ENCODE assay signal across 20 cellular contexts in the genomic region with DNA sequence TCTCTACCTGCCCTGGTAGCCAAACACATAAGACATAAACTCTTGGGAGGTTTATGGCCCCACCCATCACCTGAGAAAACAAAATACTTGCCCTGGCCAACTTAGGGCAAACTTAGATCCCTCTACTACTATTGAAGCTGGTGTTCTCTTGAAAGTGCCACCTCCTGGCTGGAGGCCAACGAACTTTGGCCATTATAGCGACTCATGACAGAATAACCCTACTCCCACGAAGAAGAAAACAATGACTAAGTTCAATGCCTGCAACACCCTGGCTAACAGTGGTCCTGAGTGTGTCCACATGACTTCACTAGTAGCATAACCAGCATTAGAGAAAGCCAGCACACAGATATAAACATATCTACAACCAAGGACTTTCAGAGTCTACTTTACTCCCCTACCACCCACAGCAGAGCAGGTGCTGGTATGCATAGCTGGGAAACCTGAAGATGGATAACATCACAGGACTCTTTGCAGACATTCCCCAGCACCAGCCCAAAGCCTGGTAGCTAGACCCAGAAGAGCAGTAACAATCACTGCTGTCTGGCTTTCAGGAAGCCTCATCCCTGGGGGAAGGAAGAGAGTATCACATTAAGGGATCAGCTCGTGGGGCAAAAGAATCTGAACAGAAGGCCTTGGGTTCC.
DNase-seq lines count a peak whose midpoint lies in the region; ATAC-seq, FAIRE-seq and TF ChIP-seq lines count a peak whose summit lies in the region.
"Had no signal": no experiment of that assay in that cellular context is flagged by ENCODE, and none has a peak within 500 bp of the region (broad histone marks: within the 10 kb centered on the region; RNA-seq: fewer than 3 reads in every experiment).

No MANE protein-coding gene starts in this region.

- no peak overlapping the region for H3K27ac ChIP-seq in colonic mucosa
- no peak overlapping the region for H3K27ac ChIP-seq in liver (ENCODE audit: low read depth in 1 of 2, low read length in 2 of 2)
- H3K27ac ChIP-seq in ascending aorta, result no peak overlapping the region
- H3K27ac ChIP-seq: A549, left ventricle myocardium inferior, uterus had no signal

- FAIRE-seq in urothelium cell line (lab: Jason Lieb, UNC), result no peak
- FAIRE-seq: A549 had no signal

- H3K4me3 ChIP-seq in colonic mucosa, result no peak overlapping the region
- no peak overlapping the region for H3K4me3 ChIP-seq in liver (ENCODE audit: low read depth in 1 of 3, low read length in 3 of 3)
- no peak overlapping the region for H3K4me3 ChIP-seq in ascending aorta
- H3K4me3 ChIP-seq: A549, left ventricle myocardium inferior, uterus had no signal

- H3K9ac ChIP-seq in colonic mucosa (ENCODE audit: low read depth in 2 of 2, low read length in 2 of 2) (no peak overlapping the region), liver (ENCODE audit: low read depth in 1 of 2, low read length in 2 of 2) (no peak overlapping the region)

- 40% methylated on average over 4 of the region's 4 CpGs for WGBS in liver

- peak; percentile 55 for DNase-seq in Caki2 (ENCODE audit: low read depth)
- peak; percentile 63 for DNase-seq in LoVo (ENCODE audit: low spot score)
- peak; percentile 77 for DNase-seq in colonic mucosa
- DNase-seq in erythroblast (lab: John Stamatoyannopoulos, UW), result no peak
- no peak for DNase-seq in ascending aorta (ENCODE audit: low spot score in 2 of 2)
- DNase-seq in urothelium cell line (ENCODE audit: low spot score), result no peak
- DNase-seq: activated CD4-positive, alpha-beta memory T cell treated with anti-CD3 and anti-CD28 coated beads for 36 hours; activated CD4-positive, CD25-positive, alpha-beta regulatory T cell; amygdala; GF-D8; left ventricle myocardium inferior; NCI-H1105; NCI-H2029 treated with DMSO at 0.1 percent for 48 hours; retina; uterus had no signal

- in situ Hi-C loops in Caki2 (cut with HindIII; ENCODE audit: low pct_unique_long_range_greater_than_20kb, low sequenced_read_pairs), result no loop called here

- TF ChIP-seq POLR2A in erythroblast (IDR thresholded peaks at IDR 0.05; ENCODE audit: low read length), result no peak

- no peak for TF ChIP-seq CTCF in colonic mucosa (IDR thresholded peaks at IDR 0.05)
- TF ChIP-seq CTCF in liver (IDR thresholded peaks at IDR 0.05; ENCODE audit: low read depth, low read length, missing input control), result no peak
- TF ChIP-seq CTCF in ascending aorta (IDR thresholded peaks at IDR 0.05), result no peak

- no peak for ATAC-seq in HG02642 (IDR thresholded peaks at IDR 0.05; ENCODE audit: poor library complexity, unreplicated experiment)
- ATAC-seq: A549, Panc1, SK-N-SH treated with all-trans-retinoic acid at 6 μM for 48 hours had no signal

- no peak for TF ChIP-seq RAD21 in liver (IDR thresholded peaks at IDR 0.05)

- intact Hi-C loops in colonic mucosa (cut with DNase I) (no loop called here), ascending aorta (cut with DNase I) (no loop called here)

- no peaks in the 10 kb centered on the region for H3K36me3 ChIP-seq in colonic mucosa
- H3K36me3 ChIP-seq in liver (ENCODE audit: control insufficient read depth in 4 of 4, insufficient read depth in 3 of 4, low read depth in 1 of 4, low read length in 3 of 4), result no peaks in the 10 kb centered on the region
- H3K36me3 ChIP-seq in ascending aorta, result no peaks in the 10 kb centered on the region
- H3K36me3 ChIP-seq: left ventricle myocardium inferior, uterus had no signal

- H3K4me1 ChIP-seq in colonic mucosa, result no peaks in the 10 kb centered on the region
- no peaks in the 10 kb centered on the region for H3K4me1 ChIP-seq in liver (ENCODE audit: control insufficient read depth in 4 of 4, insufficient read depth in 4 of 4, low read length in 3 of 4)
- H3K4me1 ChIP-seq in ascending aorta, result no peaks in the 10 kb centered on the region
- H3K4me1 ChIP-seq: A549, left ventricle myocardium inferior, uterus had no signal

- H3K27me3 ChIP-seq in colonic mucosa (peaks cover 6% of the 10 kb centered on the region), liver (ENCODE audit: control insufficient read depth in 4 of 4, insufficient read depth in 4 of 4, low read length in 3 of 4) (no peaks in the 10 kb centered on the region), ascending aorta (no peaks in the 10 kb centered on the region)
- H3K27me3 ChIP-seq: uterus had no signal

- H3K9me3 ChIP-seq in colonic mucosa (no peaks in the 10 kb centered on the region), liver (ENCODE audit: control insufficient read depth in 4 of 4, low read length in 3 of 4) (no peaks in the 10 kb centered on the region), ascending aorta (no peaks in the 10 kb centered on the region)
- H3K9me3 ChIP-seq: A549, uterus had no signal

TF ChIP-seq in liver, 16 proteins besides CTCF, POLR2A, EP300 and RAD21:
- peak; percentile 19 to 25 for TF ChIP-seq HNF4A (conservative IDR thresholded peaks at IDR 0.05)
- TF ChIP-seq HNF4G (IDR thresholded peaks at IDR 0.05), result no peak

Comparison
In these comparisons a context has a peak if more than half of its experiments do, and no peak if none do; other contexts are left out.
1. DNase-seq: peak in Caki2 (single experiment), LoVo (single experiment) and colonic mucosa (single experiment); none in erythroblast (0 of 2), ascending aorta (0 of 2) and urothelium cell line (single experiment).